8 cellular contexts compared by ENCODE assay signal in genomic region chr13:51148952-51149573, GRCh38. TPM values are rescaled to one million over a fixed set of nuclear protein-coding genes. Genes with fewer than 3 reads are reported as not detected.
DNase-seq lines count a peak whose midpoint lies in the region; ATAC-seq and FAIRE-seq lines count a peak whose summit lies in the region.

No MANE protein-coding gene starts in this region.

- intact Hi-C loops in activated CD4-positive, alpha-beta T cell treated with anti-CD3 and anti-CD28 coated beads for 36 hours (cut with DNase I, micrococcal nuclease) = loop anchor here in 1 of 2 experiments (1.0 kb wide), 1 partner anchor 137 kb away; no protein-coding TSS in a partner anchor
- intact Hi-C loops in activated CD4-positive, alpha-beta T cell treated with anti-CD3 and anti-CD28 coated beads, Interleukin-2, amount 10 ng/mL, durations not matched to agents 24 days and 14 days (cut with micrococcal nuclease) = loop anchor here (1.0 kb wide), 1 partner anchor 137 kb away; no protein-coding TSS in a partner anchor

- no peak overlapping the region for H3K27ac Mint-ChIP-seq in activated CD4-positive, alpha-beta T cell treated with anti-CD3 and anti-CD28 coated beads for 36 hours
- H3K27ac Mint-ChIP-seq in activated CD4-positive, alpha-beta T cell treated with anti-CD3 and anti-CD28 coated beads, Interleukin-2, amount 10 ng/mL, durations not matched to agents 24 days and 14 days = no peak overlapping the region
- no peak overlapping the region for H3K27ac Mint-ChIP-seq in stimulated activated effector memory CD8-positive, alpha-beta T cell treated with anti-CD3 and anti-CD28 coated beads, Interleukin-12 subunit alpha, Interleukin-12 subunit beta, amount 100 ng/mL, for 72 hours

- H3K4me3 Mint-ChIP-seq in activated CD4-positive, alpha-beta T cell treated with anti-CD3 and anti-CD28 coated beads for 36 hours = no peak overlapping the region
- no peak overlapping the region for H3K4me3 Mint-ChIP-seq in activated CD4-positive, alpha-beta T cell treated with anti-CD3 and anti-CD28 coated beads, Interleukin-2, amount 10 ng/mL, durations not matched to agents 24 days and 14 days
- no peak overlapping the region for H3K4me3 Mint-ChIP-seq in activated T-cell treated with anti-CD3 and anti-CD28 coated beads, Interleukin-2, amount 50 U/mL, for 4 hours
- no peak overlapping the region for H3K4me3 Mint-ChIP-seq in stimulated activated effector memory CD8-positive, alpha-beta T cell treated with anti-CD3 and anti-CD28 coated beads, Interleukin-12 subunit alpha, Interleukin-12 subunit beta, amount 100 ng/mL, for 72 hours

- H3K36me3 Mint-ChIP-seq in activated CD4-positive, alpha-beta T cell treated with anti-CD3 and anti-CD28 coated beads for 36 hours (ENCODE audit: low read depth) = no peaks in the 10 kb centered on the region
- no peaks in the 10 kb centered on the region for H3K36me3 Mint-ChIP-seq in activated CD4-positive, alpha-beta T cell treated with anti-CD3 and anti-CD28 coated beads, Interleukin-2, amount 10 ng/mL, durations not matched to agents 24 days and 14 days (ENCODE audit: low read depth)
- H3K36me3 Mint-ChIP-seq in activated T-cell treated with anti-CD3 and anti-CD28 coated beads, Interleukin-2, amount 50 U/mL, for 4 hours (ENCODE audit: insufficient read depth) = no peaks in the 10 kb centered on the region
- no peaks in the 10 kb centered on the region for H3K36me3 Mint-ChIP-seq in stimulated activated effector memory CD8-positive, alpha-beta T cell treated with anti-CD3 and anti-CD28 coated beads, Interleukin-12 subunit alpha, Interleukin-12 subunit beta, amount 100 ng/mL, for 72 hours

- peak; percentile 81 for FAIRE-seq in endometrium (lab: Jason Lieb, UNC)

- peaks cover 19% of the 10 kb centered on the region for H3K27me3 Mint-ChIP-seq in activated CD4-positive, alpha-beta T cell treated with anti-CD3 and anti-CD28 coated beads for 36 hours
- peaks cover 18% of the 10 kb centered on the region for H3K27me3 Mint-ChIP-seq in activated CD4-positive, alpha-beta T cell treated with anti-CD3 and anti-CD28 coated beads, Interleukin-2, amount 10 ng/mL, durations not matched to agents 24 days and 14 days
- peaks cover 24% of the 10 kb centered on the region for H3K27me3 Mint-ChIP-seq in activated T-cell treated with anti-CD3 and anti-CD28 coated beads, Interleukin-2, amount 50 U/mL, for 4 hours (ENCODE audit: low read depth)

- peaks cover 10% of the 10 kb centered on the region for H3K4me1 Mint-ChIP-seq in activated CD4-positive, alpha-beta T cell treated with anti-CD3 and anti-CD28 coated beads for 36 hours
- H3K4me1 Mint-ChIP-seq in activated CD4-positive, alpha-beta T cell treated with anti-CD3 and anti-CD28 coated beads, Interleukin-2, amount 10 ng/mL, durations not matched to agents 24 days and 14 days = peaks cover 9% of the 10 kb centered on the region
- peaks cover 2% of the 10 kb centered on the region for H3K4me1 Mint-ChIP-seq in activated T-cell treated with anti-CD3 and anti-CD28 coated beads, Interleukin-2, amount 50 U/mL, for 4 hours (ENCODE audit: low read depth)
- peaks cover 11% of the 10 kb centered on the region for H3K4me1 Mint-ChIP-seq in stimulated activated effector memory CD8-positive, alpha-beta T cell treated with anti-CD3 and anti-CD28 coated beads, Interleukin-12 subunit alpha, Interleukin-12 subunit beta, amount 100 ng/mL, for 72 hours

- no peak for ATAC-seq in activated CD4-positive, alpha-beta T cell treated with anti-CD3 and anti-CD28 coated beads for 36 hours
- ATAC-seq in activated T-cell treated with anti-CD3 and anti-CD28 coated beads, Interleukin-2, amount 50 U/mL, for 4 hours = no peak
- ATAC-seq in stimulated activated effector memory CD8-positive, alpha-beta T cell treated with anti-CD3 and anti-CD28 coated beads, Interleukin-12 subunit alpha, Interleukin-12 subunit beta, amount 100 ng/mL, for 72 hours = no peak

- peak; percentile 44 for DNase-seq in activated CD4-positive, alpha-beta T cell treated with anti-CD3 and anti-CD28 coated beads for 36 hours
- no peak for DNase-seq in activated CD4-positive, alpha-beta T cell treated with anti-CD3 and anti-CD28 coated beads, Interleukin-2, amount 10 ng/mL, durations not matched to agents 24 days and 14 days
- DNase-seq in NCI-H82 treated with DMSO at 0.1 percent for 48 hours (lab: John Stamatoyannopoulos, UW; ENCODE audit: unreplicated experiment) = peak; percentile 85
- peak; percentile 83 for DNase-seq in medulla oblongata (ENCODE audit: extremely low spot score)
- no peak for DNase-seq in activated effector memory CD4-positive, alpha-beta T cell treated with Interleukin-2 at 50 U/mL for 16 hours
- DNase-seq in activated T-cell treated with anti-CD3 and anti-CD28 coated beads, Interleukin-2, amount 50 U/mL, for 4 hours = no peak
- no peak for DNase-seq in stimulated activated effector memory CD8-positive, alpha-beta T cell treated with anti-CD3 and anti-CD28 coated beads, Interleukin-12 subunit alpha, Interleukin-12 subunit beta, amount 100 ng/mL, for 72 hours (ENCODE audit: low spot score in 2 of 2)

- POLR2A ChIA-PET in activated CD4-positive, alpha-beta T cell treated with anti-CD3 and anti-CD28 coated beads for 36 hours (lab: Charles Lee) = no interaction called here

- H3K9me3 Mint-ChIP-seq in activated CD4-positive, alpha-beta T cell treated with anti-CD3 and anti-CD28 coated beads for 36 hours (ENCODE audit: low read depth) = peaks cover 4% of the 10 kb centered on the region
- H3K9me3 Mint-ChIP-seq in activated CD4-positive, alpha-beta T cell treated with anti-CD3 and anti-CD28 coated beads, Interleukin-2, amount 10 ng/mL, durations not matched to agents 24 days and 14 days = no peaks in the 10 kb centered on the region
- H3K9me3 Mint-ChIP-seq in activated T-cell treated with anti-CD3 and anti-CD28 coated beads, Interleukin-2, amount 50 U/mL, for 4 hours = peaks cover 5% of the 10 kb centered on the region
- H3K9me3 Mint-ChIP-seq in stimulated activated effector memory CD8-positive, alpha-beta T cell treated with anti-CD3 and anti-CD28 coated beads, Interleukin-12 subunit alpha, Interleukin-12 subunit beta, amount 100 ng/mL, for 72 hours = no peaks in the 10 kb centered on the region

- CTCF ChIA-PET in activated CD4-positive, alpha-beta T cell treated with anti-CD3 and anti-CD28 coated beads for 36 hours (lab: Charles Lee) = interaction anchor here (0.7 to 4.9 kb wide), 5 partner anchors 11 to 648 kb away, joined by 3 to 29 read pairs (median 9); no protein-coding TSS in a partner anchor

RNA-seq across cellular contexts. Expression of gene C13orf42, which starts 38.0 kb away (rescaled TPM):
- total RNA-seq in activated CD4-positive, alpha-beta T cell treated with anti-CD3 and anti-CD28 coated beads for 36 hours = not detected
- total RNA-seq in activated CD4-positive, alpha-beta T cell treated with anti-CD3 and anti-CD28 coated beads, Interleukin-2, amount 10 ng/mL, durations not matched to agents 24 days and 14 days = not detected in 2 replicates
- total RNA-seq in activated T-cell treated with anti-CD3 and anti-CD28 coated beads, Interleukin-2, amount 50 U/mL, for 4 hours = not detected

Comparison
In these comparisons a context has a peak if more than half of its experiments do, and no peak if none do; other contexts are left out.
1. DNase-seq: peak in activated CD4-positive, alpha-beta T cell treated with anti-CD3 and anti-CD28 coated beads for 36 hours (single experiment), NCI-H82 treated with DMSO at 0.1 percent for 48 hours (single experiment) and medulla oblongata (single experiment); none in activated CD4-positive, alpha-beta T cell treated with anti-CD3 and anti-CD28 coated beads, Interleukin-2, amount 10 ng/mL, durations not matched to agents 24 days and 14 days (single experiment), activated effector memory CD4-positive, alpha-beta T cell treated with Interleukin-2 at 50 U/mL for 16 hours (single experiment), activated T-cell treated with anti-CD3 and anti-CD28 coated beads, Interleukin-2, amount 50 U/mL, for 4 hours (single experiment) and stimulated activated effector memory CD8-positive, alpha-beta T cell treated with anti-CD3 and anti-CD28 coated beads, Interleukin-12 subunit alpha, Interleukin-12 subunit beta, amount 100 ng/mL, for 72 hours (0 of 2).